In genomic region chr18:136433-136832, GRCh38 we compare ENCODE assay signal across 12 cellular contexts. TPM values are rescaled to one million over a fixed set of nuclear protein-coding genes. Genes with fewer than 3 reads are reported as not detected.
DNase-seq lines count a peak whose midpoint lies in the region; ATAC-seq lines count a peak whose summit lies in the region.
"Had no signal": no experiment of that assay in that cellular context is flagged by ENCODE, and none has a peak within 500 bp of the region (broad histone marks: within the 10 kb centered on the region; RNA-seq: fewer than 3 reads in every experiment).

No MANE protein-coding gene starts in this region.

- H3K27ac Mint-ChIP-seq in activated naive CD8-positive, alpha-beta T cell treated with anti-CD3 and anti-CD28 coated beads, Interleukin-2, amount 10 ng/mL, durations not matched to agents 7 days and 5 days, result no peak overlapping the region
- H3K27ac Mint-ChIP-seq: dendritic cell treated with granulocyte-macrophage colony-stimulating factor and Interleukin-4, amounts not matched to agents 40 ng/mL and 50 ng/mL, for 4 days had no signal

- no peaks in the 10 kb centered on the region for H3K9me2 ChIP-seq in Karpas-422 (replicated peaks; ENCODE audit: insufficient read depth, low read length)

- no peak overlapping the region for H3K4me3 Mint-ChIP-seq in activated naive CD8-positive, alpha-beta T cell treated with anti-CD3 and anti-CD28 coated beads, Interleukin-2, amount 10 ng/mL, durations not matched to agents 7 days and 5 days
- H3K4me3 Mint-ChIP-seq: dendritic cell treated with granulocyte-macrophage colony-stimulating factor and Interleukin-4, amounts not matched to agents 40 ng/mL and 50 ng/mL, for 4 days had no signal

- H3K27me3 Mint-ChIP-seq in activated naive CD8-positive, alpha-beta T cell treated with anti-CD3 and anti-CD28 coated beads, Interleukin-2, amount 10 ng/mL, durations not matched to agents 7 days and 5 days, result no peaks in the 10 kb centered on the region
- H3K27me3 Mint-ChIP-seq: dendritic cell treated with granulocyte-macrophage colony-stimulating factor and Interleukin-4, amounts not matched to agents 40 ng/mL and 50 ng/mL, for 4 days had no signal

- peak; percentile 73 for ATAC-seq in activated naive CD8-positive, alpha-beta T cell treated with anti-CD3 and anti-CD28 coated beads, Interleukin-2, amount 10 ng/mL, durations not matched to agents 7 days and 5 days (ENCODE audit: low read depth)
- ATAC-seq in HG02642 (IDR thresholded peaks at IDR 0.05; ENCODE audit: poor library complexity, unreplicated experiment), result no peak
- ATAC-seq: right cardiac atrium had no signal

- H3K79me2 ChIP-seq in Karpas-422 (ENCODE audit: low read length), result no peaks in the 10 kb centered on the region

- no peak overlapping the region for H3K4me2 ChIP-seq in Karpas-422 (ENCODE audit: low read depth, low read length, poor library complexity, severe bottlenecking)

- H3K9me3 ChIP-seq in Karpas-422 (ENCODE audit: low read length), result no peaks in the 10 kb centered on the region

- no peaks in the 10 kb centered on the region for H3K36me3 Mint-ChIP-seq in activated naive CD8-positive, alpha-beta T cell treated with anti-CD3 and anti-CD28 coated beads, Interleukin-2, amount 10 ng/mL, durations not matched to agents 7 days and 5 days

- no peaks in the 10 kb centered on the region for H3K4me1 ChIP-seq in Karpas-422 (ENCODE audit: low read length)

- no peaks in the 10 kb centered on the region for H4K20me1 ChIP-seq in Karpas-422 (ENCODE audit: insufficient read depth, low read depth, low read length)

- DNase-seq in activated CD8-positive, alpha-beta memory T cell treated with anti-CD3 and anti-CD28 coated beads for 24 hours, result peak; percentile 61
- no peak for DNase-seq in activated CD8-positive, alpha-beta memory T cell treated with anti-CD3 and anti-CD28 coated beads, Interleukin-2, amount 50 U/mL, for 48 hours
- DNase-seq in SW480 (ENCODE audit: low spot score), result peak; percentile 13
- DNase-seq in activated naive CD8-positive, alpha-beta T cell treated with anti-CD3 and anti-CD28 coated beads, Interleukin-2, amount 10 ng/mL, durations not matched to agents 7 days and 5 days, result no peak
- peak in 5 of 6 experiments; percentile 1 to 43 (median 18) for DNase-seq in stimulated activated naive CD4-positive, alpha-beta T cell (lab: John Stamatoyannopoulos, UW)
- no peak for DNase-seq in cortex of kidney (lab: John Stamatoyannopoulos, UW)
- DNase-seq in Karpas-422, result no peak
- DNase-seq: mammary epithelial cell, NCI-H226, right cardiac atrium had no signal

- no peaks in the 10 kb centered on the region for H3K9me3 Mint-ChIP-seq in activated naive CD8-positive, alpha-beta T cell treated with anti-CD3 and anti-CD28 coated beads, Interleukin-2, amount 10 ng/mL, durations not matched to agents 7 days and 5 days
- H3K9me3 Mint-ChIP-seq: dendritic cell treated with granulocyte-macrophage colony-stimulating factor and Interleukin-4, amounts not matched to agents 40 ng/mL and 50 ng/mL, for 4 days had no signal

- no peaks in the 10 kb centered on the region for H3K36me3 ChIP-seq in Karpas-422 (ENCODE audit: insufficient read depth, low read length)

- no peaks in the 10 kb centered on the region for H3K27me3 ChIP-seq in Karpas-422 (ENCODE audit: low read length)

- H3K4me3 ChIP-seq in Karpas-422 (ENCODE audit: low read length), result no peak overlapping the region

- H2AFZ ChIP-seq in Karpas-422 (ENCODE audit: low read length), result no peak overlapping the region

- peaks cover 3% of the 10 kb centered on the region for H3K4me1 Mint-ChIP-seq in activated naive CD8-positive, alpha-beta T cell treated with anti-CD3 and anti-CD28 coated beads, Interleukin-2, amount 10 ng/mL, durations not matched to agents 7 days and 5 days

- H3K9ac ChIP-seq in Karpas-422 (ENCODE audit: low read length), result no peak overlapping the region

- POLR2A ChIA-PET in activated naive CD8-positive, alpha-beta T cell treated with anti-CD3 and anti-CD28 coated beads, Interleukin-2, amount 10 ng/mL, durations not matched to agents 7 days and 5 days (lab: Charles Lee), result interaction anchor here (1.4 kb wide), 1 partner anchor 22 kb away, joined by 4 read pairs; the partner anchor contains the start of gene USP14

- no peak overlapping the region for H3K27ac ChIP-seq in Karpas-422 (ENCODE audit: low read length)

RNA-seq across cellular contexts. Expression of gene USP14, which starts 21.9 kb away (rescaled TPM):
- total RNA-seq in activated naive CD8-positive, alpha-beta T cell treated with anti-CD3 and anti-CD28 coated beads, Interleukin-2, amount 10 ng/mL, durations not matched to agents 7 days and 5 days, result 10 to 100 TPM; 53.0 to 57.0 TPM
- 11.8 and 40.1 TPM in 2 replicates for total RNA-seq in Karpas-422 (2014; rRNA removed; shearing (Covaris generic); ENCODE audit: low replicate concordance)

Comparison
In these comparisons a context has a peak if more than half of its experiments do, and no peak if none do; other contexts are left out.
1. DNase-seq: peak in activated CD8-positive, alpha-beta memory T cell treated with anti-CD3 and anti-CD28 coated beads for 24 hours (single experiment), SW480 (single experiment) and stimulated activated naive CD4-positive, alpha-beta T cell (5 of 6); none in activated CD8-positive, alpha-beta memory T cell treated with anti-CD3 and anti-CD28 coated beads, Interleukin-2, amount 50 U/mL, for 48 hours (single experiment), activated naive CD8-positive, alpha-beta T cell treated with anti-CD3 and anti-CD28 coated beads, Interleukin-2, amount 10 ng/mL, durations not matched to agents 7 days and 5 days (single experiment), cortex of kidney (single experiment) and Karpas-422 (single experiment).